In the genomic region with DNA sequence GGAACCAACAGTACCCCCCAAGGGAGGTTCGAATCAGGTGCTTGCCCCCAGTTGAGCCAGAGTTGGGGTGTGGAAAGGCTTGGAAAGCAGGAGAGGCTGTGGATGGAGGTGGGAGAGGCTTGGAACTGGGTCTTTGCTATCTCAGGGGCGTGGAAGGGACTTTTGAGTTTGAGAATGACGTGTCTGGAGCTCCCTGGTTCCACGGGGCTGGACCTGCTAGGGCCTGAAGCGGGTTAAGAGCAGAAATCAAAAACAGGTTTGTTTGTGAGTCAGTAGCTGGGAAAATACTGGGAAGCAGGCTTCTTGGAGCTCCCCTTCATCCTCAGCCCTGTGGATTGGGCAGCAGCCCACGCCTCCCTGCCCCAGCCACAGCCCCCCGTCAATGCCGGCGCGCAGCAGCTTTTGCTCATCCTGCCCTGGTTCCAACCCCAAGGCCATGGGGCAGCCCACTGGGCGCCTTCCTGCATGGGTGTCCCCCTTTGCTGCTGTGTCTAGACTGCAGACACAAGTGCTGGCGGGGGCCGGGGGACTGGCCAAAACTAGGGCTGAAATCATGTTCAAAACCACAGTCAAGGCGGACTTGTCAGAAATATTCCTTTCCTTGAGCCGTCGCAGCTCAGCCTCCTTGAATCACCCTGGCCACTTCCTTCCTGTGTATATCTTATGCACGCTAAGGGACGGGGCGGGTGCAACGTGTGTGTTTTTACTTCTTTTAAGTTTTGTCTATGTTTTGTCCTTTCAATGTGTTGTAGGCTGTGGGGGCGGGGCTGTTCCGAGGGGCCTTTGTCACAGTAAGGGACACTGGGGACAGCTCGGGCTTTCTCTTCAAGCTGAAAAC, we compare ENCODE assay signal across 7 cellular contexts.
DNase-seq lines count a peak whose midpoint lies in the region; ATAC-seq and TF ChIP-seq lines count a peak whose summit lies in the region.

No MANE protein-coding gene starts in this region.

- ATAC-seq in GM19324 (IDR thresholded peaks at IDR 0.05; ENCODE audit: low FRiP score, unreplicated experiment) = peak; percentile 34
- peak; percentile 31 for ATAC-seq in HG03457 (IDR thresholded peaks at IDR 0.05; ENCODE audit: unreplicated experiment)
- ATAC-seq in naive thymus-derived CD4-positive, alpha-beta T cell = peak; percentile 76
- ATAC-seq in stimulated activated naive CD8-positive, alpha-beta T cell treated with anti-CD3 and anti-CD28 coated beads, Interleukin-15, Interleukin-2, amounts not matched to agents 100 U/mL and 50 U/mL, for 24 hours = peak; percentile 64

- H3K27me3 Mint-ChIP-seq in naive thymus-derived CD4-positive, alpha-beta T cell = no peaks in the 10 kb centered on the region

- peak overlapping the region in 1 of 2 donors; percentile 26 for H3K4me3 ChIP-seq in cardiac fibroblast (replicated peaks in 1 of 2; ENCODE audit: low read depth in 2 of 2, low read length in 2 of 2)
- H3K4me3 ChIP-seq in naive thymus-derived CD4-positive, alpha-beta T cell (ENCODE audit: low read length) = peak overlapping the region; percentile 48

- peaks cover 0 to 1% (median 0%) of the 10 kb centered on the region in 11 donors for H3K9me3 Mint-ChIP-seq in naive thymus-derived CD4-positive, alpha-beta T cell

- peak; percentile 50 to 67 (median 62) for DNase-seq in activated CD4-positive, CD25-positive, alpha-beta regulatory T cell (lab: John Stamatoyannopoulos, UW)
- DNase-seq in cardiac fibroblast (ENCODE audit: low read depth in 2 of 2) (peak; percentile 83 to 96), NCI-H524 (lab: John Stamatoyannopoulos, UW) (no peak)
- peak; percentile 54 to 84 (median 80) for DNase-seq in naive thymus-derived CD4-positive, alpha-beta T cell
- peak; percentile 83 for DNase-seq in stimulated activated naive CD8-positive, alpha-beta T cell treated with anti-CD3 and anti-CD28 coated beads, Interleukin-15, Interleukin-2, amounts not matched to agents 100 U/mL and 50 U/mL, for 24 hours

- H3K4me3 Mint-ChIP-seq in naive thymus-derived CD4-positive, alpha-beta T cell = peak overlapping the region; percentile 80 to 95 (median 86)

- CTCF ChIA-PET in naive thymus-derived CD4-positive, alpha-beta T cell (lab: Charles Lee) = interaction anchor here (0.7 to 6.0 kb wide), 31 partner anchors 10 to 237 kb away, joined by 3 to 54 read pairs (median 4); a partner anchor contains a TSS

- TF ChIP-seq CTCF in cardiac fibroblast (IDR thresholded peaks at IDR 0.05; ENCODE audit: low read depth, low read length) = no peak

- no peaks in the 10 kb centered on the region for H3K27me3 ChIP-seq in naive thymus-derived CD4-positive, alpha-beta T cell (ENCODE audit: control insufficient read depth in 2 of 2, insufficient read depth in 2 of 2, low read length in 2 of 2)

- intact Hi-C loops in naive thymus-derived CD4-positive, alpha-beta T cell (cut with micrococcal nuclease) = loop anchor here (1.0 to 10.0 kb wide), 20 partner anchors 25 to 810 kb away; a partner anchor contains a TSS

- H3K27ac Mint-ChIP-seq in naive thymus-derived CD4-positive, alpha-beta T cell = peak overlapping the region; percentile 96 to 100 (median 99)

- peak overlapping the region; percentile 83 for H3K27ac ChIP-seq in naive thymus-derived CD4-positive, alpha-beta T cell (ENCODE audit: low read depth, low read length)

- POLR2A ChIA-PET in naive thymus-derived CD4-positive, alpha-beta T cell (lab: Charles Lee) = interaction anchor here (0.6 to 10.7 kb wide), 39 partner anchors 10 to 233 kb away, joined by 3 to 210 read pairs (median 6); a partner anchor contains a TSS

- peaks cover 41 to 89% (median 87%) of the 10 kb centered on the region in 7 donors for H3K4me1 Mint-ChIP-seq in naive thymus-derived CD4-positive, alpha-beta T cell

- no peaks in the 10 kb centered on the region for H3K36me3 Mint-ChIP-seq in naive thymus-derived CD4-positive, alpha-beta T cell

- H3K4me1 ChIP-seq in naive thymus-derived CD4-positive, alpha-beta T cell (ENCODE audit: control insufficient read depth in 2 of 2, insufficient read depth in 2 of 2, low read length in 2 of 2) = peaks cover 53 to 54% of the 10 kb centered on the region in 2 donors

- H3K9me3 ChIP-seq in naive thymus-derived CD4-positive, alpha-beta T cell (ENCODE audit: control insufficient read depth in 2 of 3, low read length in 3 of 3) = no peaks in the 10 kb centered on the region

- no peaks in the 10 kb centered on the region for H3K36me3 ChIP-seq in naive thymus-derived CD4-positive, alpha-beta T cell (ENCODE audit: control insufficient read depth in 2 of 3, insufficient read depth in 3 of 3, low read length in 3 of 3)

Comparison
In these comparisons a context has a peak if more than half of its experiments do, and no peak if none do; other contexts are left out.
1. DNase-seq: peak in activated CD4-positive, CD25-positive, alpha-beta regulatory T cell (4 of 4), cardiac fibroblast (2 of 2), naive thymus-derived CD4-positive, alpha-beta T cell (9 of 9) and stimulated activated naive CD8-positive, alpha-beta T cell treated with anti-CD3 and anti-CD28 coated beads, Interleukin-15, Interleukin-2, amounts not matched to agents 100 U/mL and 50 U/mL, for 24 hours (single experiment); none in NCI-H524 (0 of 2).
2. Peak in every context shown above with its lines, with median percentiles within 50 percentile points of each other: ATAC-seq.